In genomic region chr17:82492647-82493516, GRCh38 we compare ENCODE assay signal across 17 cellular contexts. TPM values are rescaled to one million over a fixed set of nuclear protein-coding genes. Genes with fewer than 3 reads are reported as not detected.
A peak's percentile ranks its signal among the peaks of the same experiment; 100 is the strongest.
DNase-seq lines count a peak whose midpoint lies in the region; ATAC-seq and TF ChIP-seq lines count a peak whose summit lies in the region.
"Had no signal": no experiment of that assay in that cellular context is flagged by ENCODE, and none has a peak within 500 bp of the region (broad histone marks: within the 10 kb centered on the region; RNA-seq: fewer than 3 reads in every experiment).

No MANE protein-coding gene starts in this region.

- H3K9me3 ChIP-seq in Panc1 (ENCODE audit: control insufficient read depth, insufficient read depth, low read depth, low read length), result no peaks in the 10 kb centered on the region
- no peaks in the 10 kb centered on the region for H3K9me3 ChIP-seq in sigmoid colon
- H3K9me3 ChIP-seq: Caco-2, upper lobe of left lung had no signal

- WGBS in sigmoid colon, 2 donors, result 81 to 88% methylated on average over 19 of the region's 19 CpGs

- H3K4me1 ChIP-seq in Panc1 (ENCODE audit: control insufficient read depth, insufficient read depth, low read length), result peaks cover 29% of the 10 kb centered on the region
- H3K4me1 ChIP-seq in sigmoid colon, result peaks cover 0 to 44% (median 26%) of the 10 kb centered on the region in 4 donors

- TF ChIP-seq EP300 in sigmoid colon (IDR thresholded peaks at IDR 0.05), result no peak

- no peak for TF ChIP-seq POLR2A in sigmoid colon (IDR thresholded peaks at IDR 0.05)

- CTCF ChIA-PET in Panc1 (lab: Charles Lee), result interaction anchor here (0.6 kb wide), 1 partner anchor 134 kb away, joined by 4 read pairs; no protein-coding TSS in a partner anchor

- no peak for ATAC-seq in Panc1
- ATAC-seq: GM12878 had no signal

- BruUV-seq in Panc1 (replicated peaks; lab: Mats Ljungman, UMichigan), result no TSS peak

- no peak for TF ChIP-seq CTCF in Panc1 (IDR thresholded peaks at IDR 0.05)
- TF ChIP-seq CTCF in epithelial cell of esophagus (IDR thresholded peaks at IDR 0.05; ENCODE audit: insufficient read depth, low read depth, low read length, missing control alignments), result no peak
- no peak for TF ChIP-seq CTCF in sigmoid colon (IDR thresholded peaks at IDR 0.05)

- no peak overlapping the region for H3K4me3 ChIP-seq in Panc1 (ENCODE audit: low read depth in 2 of 2, low read length in 2 of 2)
- H3K4me3 ChIP-seq in epithelial cell of esophagus (ENCODE audit: low read length), result no peak overlapping the region
- no peak overlapping the region for H3K4me3 ChIP-seq in sigmoid colon
- H3K4me3 ChIP-seq: cardiac muscle cell, GM12878, upper lobe of left lung had no signal

- in situ Hi-C loops in Panc1 (cut with HindIII; ENCODE audit: low pct_unique_long_range_greater_than_20kb, low sequenced_read_pairs), result no loop called here

- intact Hi-C loops in Panc1 (cut with micrococcal nuclease; ENCODE audit: unreplicated experiment) (no loop called here), sigmoid colon (cut with DNase I) (loop anchor here (5.0 to 10.0 kb wide), 2 partner anchors 141 to 152 kb away; partner anchors contain the start of gene WDR45B), posterior vena cava (cut with DNase I) (no loop called here)

- POLR2A ChIA-PET in Panc1 (lab: Charles Lee), result interaction anchor here (0.6 kb wide), 3 partner anchors 13 to 26 kb away, joined by 3 to 5 read pairs (median 4); partner anchors contain the start of gene FOXK2

- H3K36me3 ChIP-seq in Panc1 (ENCODE audit: control insufficient read depth, insufficient read depth, low read length), result no peaks in the 10 kb centered on the region
- H3K36me3 ChIP-seq in sigmoid colon, result peaks cover 0 to 10% (median 3%) of the 10 kb centered on the region in 4 donors

- DNase-seq in GM03348 (ENCODE audit: low spot score) (peak; percentile 85), Panc1 (ENCODE audit: low read depth, low spot score) (no peak), epithelial cell of esophagus (ENCODE audit: low read depth) (peak; percentile 83), sigmoid colon (no peak), dermis blood vessel endothelial cell (no peak), iPS-NIHi7 (ENCODE audit: extremely low spot score) (no peak), NCI-H2196 treated with DMSO at 0.1 percent for 48 hours (lab: John Stamatoyannopoulos, UW; ENCODE audit: unreplicated experiment) (no peak), posterior vena cava (ENCODE audit: low spot score) (no peak)
- DNase-seq: activated T-cell treated with anti-CD3 and anti-CD28 coated beads, Interleukin-2, amount 50 U/mL, for 24 hours; Caco-2; head of caudate nucleus; NCI-H146; NK-92 treated with Interleukin-12 subunit alpha and Interleukin-12 subunit beta, amount 100 ng/mL, for 24 hours; posterior cingulate gyrus; upper lobe of left lung had no signal

- no peaks in the 10 kb centered on the region for H3K27me3 ChIP-seq in Panc1 (ENCODE audit: control insufficient read depth, insufficient read depth, low read length)
- no peaks in the 10 kb centered on the region for H3K27me3 ChIP-seq in sigmoid colon
- H3K27me3 ChIP-seq: cardiac muscle cell, upper lobe of left lung had no signal

- H3K27ac ChIP-seq in Panc1 (ENCODE audit: low read length) (peak overlapping the region; percentile 82), sigmoid colon (peak overlapping the region; percentile 43 to 97 (median 94))
- H3K27ac ChIP-seq: cardiac muscle cell had no signal

RNA-seq across cellular contexts. Expression of gene FOXK2, which starts 26.6 kb away (rescaled TPM):
- total RNA-seq in Panc1 (2021; ENCODE audit: unreplicated experiment) (143 TPM), sigmoid colon (10 to 100 TPM; 29.3 to 56.8 (median 40.5) TPM), dermis blood vessel endothelial cell (35.1 and 38.2 TPM in 2 replicates), posterior vena cava (10 to 100 TPM; 42.4 to 49.6 TPM)
- 103 TPM for polyA plus RNA-seq in Panc1 (2012; ENCODE audit: insufficient read length)
- 10 to 100 TPM; 10.2 to 26.2 (median 11.6) TPM for polyA plus RNA-seq in sigmoid colon

RNA-seq across cellular contexts. Expression of gene NARF, which starts 34.3 kb away (rescaled TPM):
- 60.9 TPM for total RNA-seq in Panc1 (2021; ENCODE audit: unreplicated experiment)
- 89.6 TPM for polyA plus RNA-seq in Panc1 (2012; ENCODE audit: insufficient read length)
- 10 to 100 TPM; 34.6 to 50.4 (median 43.8) TPM for total RNA-seq in sigmoid colon
- 10 to 100 TPM; 29.4 to 65.8 (median 38.6) TPM for polyA plus RNA-seq in sigmoid colon
- 85.5 and 105 TPM in 2 replicates for total RNA-seq in dermis blood vessel endothelial cell
- total RNA-seq in posterior vena cava, result 10 to 100 TPM; 34.2 to 37.1 TPM

RNA-seq across cellular contexts. Expression of gene CYBC1, which starts 42.3 kb away (rescaled TPM):
- 174 TPM for total RNA-seq in Panc1 (2021; ENCODE audit: unreplicated experiment)
- 161 TPM for polyA plus RNA-seq in Panc1 (2012; ENCODE audit: insufficient read length)
- total RNA-seq in sigmoid colon, result 10 to 100 TPM; 22.8 to 76.6 (median 46.7) TPM
- 100 to 1,000 TPM in 1 of 3 donors, 10 to 100 TPM in 2; 25.8 to 116 (median 32.1) TPM for polyA plus RNA-seq in sigmoid colon
- total RNA-seq in dermis blood vessel endothelial cell, result 59.8 and 75.4 TPM in 2 replicates
- total RNA-seq in posterior vena cava, result 10 to 100 TPM; 55.5 to 77.9 TPM

Comparison
In these comparisons a context has a peak if more than half of its experiments do, and no peak if none do; other contexts are left out.
1. DNase-seq: peak in GM03348 (single experiment) and epithelial cell of esophagus (single experiment); none in Panc1 (single experiment), sigmoid colon (single experiment), dermis blood vessel endothelial cell (single experiment), iPS-NIHi7 (single experiment), NCI-H2196 treated with DMSO at 0.1 percent for 48 hours (single experiment) and posterior vena cava (single experiment).